In genomic region chr15:90718232-90718631, GRCh38 we compare ENCODE assay signal across 10 cellular contexts. TPM values are rescaled to one million over a fixed set of nuclear protein-coding genes. Genes with fewer than 3 reads are reported as not detected.
DNase-seq lines count a peak whose midpoint lies in the region; ATAC-seq, FAIRE-seq and TF ChIP-seq lines count a peak whose summit lies in the region.
"Had no signal": no experiment of that assay in that cellular context is flagged by ENCODE, and none has a peak within 500 bp of the region (broad histone marks: within the 10 kb centered on the region; RNA-seq: fewer than 3 reads in every experiment).

No MANE protein-coding gene starts in this region.

- H3K4me1 ChIP-seq in ES-I3 (ENCODE audit: insufficient read depth, low read length) (no peaks in the 10 kb centered on the region), Karpas-422 (ENCODE audit: low read length) (peaks cover 25% of the 10 kb centered on the region), GM12878 (ENCODE audit: control insufficient read depth, insufficient read depth, low read length) (peaks cover 8% of the 10 kb centered on the region)

- CTCF ChIA-PET in GM12878 (lab: Yijun Ruan, JAX) = interaction anchor here (1.4 to 5.1 kb wide), 3 partner anchors 168 to 214 kb away, joined by 4 to 24 read pairs (median 14); partner anchors contain the start of gene HDDC3

- H3K9me3 ChIP-seq in ES-I3 (ENCODE audit: control insufficient read depth, insufficient read depth, low read length) = no peaks in the 10 kb centered on the region
- H3K9me3 ChIP-seq in Karpas-422 (ENCODE audit: low read length) = no peaks in the 10 kb centered on the region
- H3K9me3 ChIP-seq in GM12878 (replicated peaks; ENCODE audit: control insufficient read depth, insufficient read depth, low read length) = no peaks in the 10 kb centered on the region; the same call in 2 of the 3 replicates
- H3K9me3 ChIP-seq: body of pancreas had no signal

- no peaks in the 10 kb centered on the region for H3K9me3 Mint-ChIP-seq in natural killer cell treated with Interleukin-12 subunit alpha and Interleukin-12 subunit beta and Interleukin-15 and Interleukin-18, amount 100 ng/mL, for 72 hours

- POLR2A ChIA-PET in GM12878 (lab: Charles Lee) = interaction anchor here (0.5 to 1.7 kb wide), 4 partner anchors 10 to 213 kb away, joined by 3 to 7 read pairs (median 4); partner anchors contain the start of gene HDDC3

- H3K27ac ChIP-seq in Karpas-422 (ENCODE audit: low read length) (peak overlapping the region; percentile 52; the same call in 1 of the 2 replicates), GM12878 (ENCODE audit: control insufficient read depth, insufficient read depth) (peak overlapping the region; percentile 81; the same call in 1 of the 2 replicates)
- H3K27ac ChIP-seq: body of pancreas had no signal

- no peak for TF ChIP-seq RAD21 in GM12878 (IDR thresholded peaks at IDR 0.05; ENCODE audit: insufficient read depth, low read depth, low read length)

- peak overlapping the region; percentile 72 for H3K4me3 ChIP-seq in Karpas-422 (ENCODE audit: low read length)
- peak overlapping the region; percentile 71 for H3K4me3 ChIP-seq in GM12878

- no peaks in the 10 kb centered on the region for H3K27me3 Mint-ChIP-seq in natural killer cell treated with Interleukin-12 subunit alpha and Interleukin-12 subunit beta and Interleukin-15 and Interleukin-18, amount 100 ng/mL, for 72 hours

- peaks cover 12% of the 10 kb centered on the region for H3K36me3 Mint-ChIP-seq in natural killer cell treated with Interleukin-12 subunit alpha and Interleukin-12 subunit beta and Interleukin-15 and Interleukin-18, amount 100 ng/mL, for 72 hours

- no peak for FAIRE-seq in GM12878 (lab: Jason Lieb, UNC)

- H3K9me2 ChIP-seq in Karpas-422 (replicated peaks; ENCODE audit: insufficient read depth, low read length) = no peaks in the 10 kb centered on the region

- H2AFZ ChIP-seq in Karpas-422 (ENCODE audit: low read length) = no peak overlapping the region
- no peak overlapping the region for H2AFZ ChIP-seq in GM12878 (ENCODE audit: control insufficient read depth, low read depth, low read length)

- H3K79me2 ChIP-seq in Karpas-422 (ENCODE audit: low read length) (peaks cover 61% of the 10 kb centered on the region), GM12878 (ENCODE audit: control insufficient read depth, insufficient read depth, low read length) (peaks cover 45% of the 10 kb centered on the region)

- no peak for TF ChIP-seq CTCF in GM12878 (IDR thresholded peaks at IDR 0.05 in 2 of 3, conservative IDR thresholded peaks at IDR 0.05 in 1 of 3; ENCODE audit: control insufficient read depth in 2 of 3, extremely low read depth in 1 of 3, insufficient read depth in 1 of 3, low read depth in 3 of 3, low read length in 3 of 3)

- DNase-seq in Karpas-422 = no peak
- DNase-seq in GM12878 (ENCODE audit: low read depth, low spot score) = no peak
- DNase-seq in natural killer cell treated with Interleukin-12 subunit alpha and Interleukin-12 subunit beta and Interleukin-15 and Interleukin-18, amount 100 ng/mL, for 72 hours (ENCODE audit: low spot score) = no peak
- no peak for DNase-seq in hippocampal formation (lab: John Stamatoyannopoulos, UW)
- no peak for DNase-seq in HuH-7 (ENCODE audit: low spot score)
- no peak for DNase-seq in NCI-H524 treated with DMSO at 0.1 percent for 48 hours (lab: John Stamatoyannopoulos, UW)
- DNase-seq: body of pancreas; stimulated activated CD4-positive, alpha-beta T cell treated with anti-CD3 and anti-CD28 coated beads, Interleukin-4, amount 100 ng/mL, for 24 hours had no signal

- ATAC-seq in GM12878 (no peak), HG03196 (IDR thresholded peaks at IDR 0.05; ENCODE audit: unreplicated experiment) (no peak)
- no peak for ATAC-seq in natural killer cell treated with Interleukin-12 subunit alpha and Interleukin-12 subunit beta and Interleukin-15 and Interleukin-18, amount 100 ng/mL, for 72 hours

- 2% methylated on average over 5 of the region's 5 CpGs for WGBS in GM12878 (ENCODE audit: insufficient coverage, insufficient replicate concordance, low lambda C conversion rate, missing lambda C conversion rate)

- H3K27me3 ChIP-seq in Karpas-422 (ENCODE audit: low read length) (no peaks in the 10 kb centered on the region), GM12878 (replicated peaks in 1 of 2; ENCODE audit: control insufficient read depth in 2 of 2, insufficient read depth in 2 of 2, low read length in 1 of 2) (no peaks in the 10 kb centered on the region)
- H3K27me3 ChIP-seq: body of pancreas had no signal

- H3K9ac ChIP-seq in ES-I3 (ENCODE audit: low read depth, low read length) (peak overlapping the region; percentile 93), Karpas-422 (ENCODE audit: low read length) (peak overlapping the region; percentile 81), GM12878 (ENCODE audit: control insufficient read depth, insufficient read depth, low read length) (peak overlapping the region; percentile 88)

- intact Hi-C loops in GM12878 (cut with micrococcal nuclease; ENCODE audit: unreplicated experiment) = loop anchor here (5.0 kb wide), 3 partner anchors 154 to 214 kb away; partner anchors contain the start of gene HDDC3

- no peak for TF ChIP-seq POLR2A in GM12878 (IDR thresholded peaks at IDR 0.05; ENCODE audit: low read depth, low read length)

- BruUV-seq in GM12878 (replicated peaks; lab: Mats Ljungman, UMichigan) = TSS peak; percentile 83

- H3K4me2 ChIP-seq in Karpas-422 (ENCODE audit: low read depth, low read length, poor library complexity, severe bottlenecking) (peak overlapping the region; percentile 76), GM12878 (ENCODE audit: control insufficient read depth, insufficient read depth) (peak overlapping the region; percentile 36)

- no peaks in the 10 kb centered on the region for H3K36me3 ChIP-seq in ES-I3 (ENCODE audit: insufficient read depth, low read length)
- 0 out of 2 replicates have a peak, but pooled peaks cover 1% of the 10 kb centered on the region for H3K36me3 ChIP-seq in Karpas-422 (ENCODE audit: insufficient read depth, low read length)
- 0 out of 4 replicates have a peak, but pooled peaks cover 0 to 4% of the 10 kb centered on the region in 2 experiments for H3K36me3 ChIP-seq in GM12878 (ENCODE audit: control insufficient read depth in 2 of 2, insufficient read depth in 2 of 2, low read length in 1 of 2)

- H3K4me1 Mint-ChIP-seq in natural killer cell treated with Interleukin-12 subunit alpha and Interleukin-12 subunit beta and Interleukin-15 and Interleukin-18, amount 100 ng/mL, for 72 hours (ENCODE audit: low read depth in 2 of 2) = peaks cover 27 to 31% of the 10 kb centered on the region in 2 donors

- H4K20me1 ChIP-seq in Karpas-422 (ENCODE audit: insufficient read depth, low read depth, low read length) (no peaks in the 10 kb centered on the region), GM12878 (ENCODE audit: control insufficient read depth, insufficient read depth) (no peaks in the 10 kb centered on the region)

- peak overlapping the region; percentile 98 for H3K4me3 Mint-ChIP-seq in natural killer cell treated with Interleukin-12 subunit alpha and Interleukin-12 subunit beta and Interleukin-15 and Interleukin-18, amount 100 ng/mL, for 72 hours

- H3K27ac Mint-ChIP-seq in natural killer cell treated with Interleukin-12 subunit alpha and Interleukin-12 subunit beta and Interleukin-15 and Interleukin-18, amount 100 ng/mL, for 72 hours = peak overlapping the region; percentile 92 to 95

- RAD21 ChIA-PET in GM12878 (lab: Charles Lee; ENCODE audit: unreplicated experiment) = interaction anchor here (0.8 to 1.5 kb wide), 5 partner anchors 10 to 215 kb away, joined by 3 to 8 read pairs (median 5); partner anchors contain the start of gene HDDC3

- in situ Hi-C loops in GM12878 (cut with MboI) = no loop called here

- SMC1A ChIA-PET in GM12878 (lab: Charles Lee; ENCODE audit: uncharacterized antibody, unreplicated experiment) = interaction anchor here (0.6 to 2.3 kb wide), 11 partner anchors 7 to 168 kb away, joined by 3 to 12 read pairs (median 4); no protein-coding TSS in a partner anchor

- no peak for TF ChIP-seq EP300 in GM12878 (IDR thresholded peaks at IDR 0.05; ENCODE audit: borderline replicate concordance in 1 of 2, control insufficient read depth in 1 of 2, low read depth in 2 of 2, low read length in 2 of 2)

TF ChIP-seq in GM12878, 131 proteins besides CTCF, POLR2A, EP300 and RAD21 (continues in another document):
- peak; percentile 74 for TF ChIP-seq PKNOX1 (IDR thresholded peaks at IDR 0.05)
- TF ChIP-seq BHLHE40 (IDR thresholded peaks at IDR 0.05; ENCODE audit: borderline replicate concordance in 1 of 2, low read depth in 2 of 2, low read length in 1 of 2) = no peak
- TF ChIP-seq BMI1 (IDR thresholded peaks at IDR 0.05; ENCODE audit: borderline replicate concordance) = no peak

RNA-seq across cellular contexts. Expression of gene BLM, which starts 1.1 kb away (rescaled TPM):
- total RNA-seq in Karpas-422 (2014; rRNA removed; shearing (Covaris generic); ENCODE audit: low replicate concordance) = 15.4 and 33.5 TPM in 2 replicates
- 46.6 and 51.1 TPM in 2 replicates for total RNA-seq in GM12878 (2013; cell fraction: nucleolus; rRNA removed)
- total RNA-seq in GM12878 (2014; rRNA removed) (47.8 and 65.9 TPM in 2 replicates), GM12878 (2014; rRNA removed; fragmentation: Illumina TruSeq; extraction: Trizol) (68.4 and 71.7 TPM in 2 replicates), GM12878 (2021) (48.1 and 48.2 TPM in 2 replicates)
- polyA plus RNA-seq in GM12878 (2011; ENCODE audit: low read depth) = 14.3 TPM
- polyA plus RNA-seq in GM12878 (2011; rRNA removed) (23.0 and 34.7 TPM in 2 replicates), GM12878 (2014; fragmentation: Illumina TruSeq; extraction: Trizol) (49.3 and 62.5 TPM in 2 replicates), GM12878 (2014; fragmentation: Nextera tagmentation; extraction: Ambion mirVana) (10 to 100 TPM; 25.3 to 28.2 TPM), GM12878 (2014; rRNA removed) (34.6 and 42.3 TPM in 2 replicates), GM12878 (2016; fragmentation: Nextera tagmentation; extraction: Ambion mirVana) (10 to 100 TPM; 41.9 to 45.5 TPM)
- 13.1 and 15.1 TPM in 2 replicates for polyA plus RNA-seq in GM12878 (2011; cell fraction: cytosol; rRNA removed)
- polyA plus RNA-seq in GM12878 (2011; cell fraction: nucleus; rRNA removed) = 22.6 and 29.1 TPM in 2 replicates
- polyA plus RNA-seq in GM12878 (2012) = 28.7 and 29.9 TPM in 2 replicates
- polyA minus RNA-seq in GM12878 (2011; rRNA and poly(A)+ RNA removed) = 42.4 and 53.2 TPM in 2 replicates
- 6.0 and 13.4 TPM in 2 replicates for polyA minus RNA-seq in GM12878 (2011; cell fraction: cytosol; rRNA and poly(A)+ RNA removed)
- polyA minus RNA-seq in GM12878 (2011; cell fraction: nucleus; rRNA and poly(A)+ RNA removed) = 8.2 and 12.5 TPM in 2 replicates
- 10 to 100 TPM; 49.6 to 58.7 TPM for total RNA-seq in natural killer cell treated with Interleukin-12 subunit alpha and Interleukin-12 subunit beta and Interleukin-15 and Interleukin-18, amount 100 ng/mL, for 72 hours
